In genomic region chr7:113159746-113160339, GRCh38 we compare ENCODE assay signal across 9 cellular contexts. TPM values are rescaled to one million over a fixed set of nuclear protein-coding genes. Genes with fewer than 3 reads are reported as not detected.
DNase-seq lines count a peak whose midpoint lies in the region; ATAC-seq and TF ChIP-seq lines count a peak whose summit lies in the region.
"Had no signal": no experiment of that assay in that cellular context is flagged by ENCODE, and none has a peak within 500 bp of the region (broad histone marks: within the 10 kb centered on the region; RNA-seq: fewer than 3 reads in every experiment).

No MANE protein-coding gene starts in this region.

- H3K27ac ChIP-seq in KMS-11, result no peak overlapping the region

- H4K20me1 ChIP-seq in KMS-11 (ENCODE audit: insufficient read depth), result no peaks in the 10 kb centered on the region

- peak; percentile 84 for ATAC-seq in GM21576 (IDR thresholded peaks at IDR 0.05; ENCODE audit: unreplicated experiment)

- no peaks in the 10 kb centered on the region for H3K79me2 ChIP-seq in KMS-11 (ENCODE audit: insufficient read depth, low read depth)

- no peak overlapping the region for H2AFZ ChIP-seq in KMS-11 (ENCODE audit: low read depth)

- peak; percentile 77 for TF ChIP-seq CTCF in KMS-11 (conservative IDR thresholded peaks at IDR 0.05; ENCODE audit: low read depth, low read length)
- TF ChIP-seq CTCF in fibroblast of villous mesenchyme (IDR thresholded peaks at IDR 0.05; ENCODE audit: insufficient read depth, low read depth, low read length), result peak; percentile 71

- no peak overlapping the region for H3K4me2 ChIP-seq in KMS-11

- no peaks in the 10 kb centered on the region for H3K27me3 ChIP-seq in KMS-11 (ENCODE audit: insufficient read depth, low read depth)

- no peak overlapping the region for H3K9ac ChIP-seq in KMS-11

- peak; percentile 11 for DNase-seq in NCI-H2227 (lab: John Stamatoyannopoulos, UW; ENCODE audit: unreplicated experiment)
- no peak for DNase-seq in NCI-H2227 treated with DMSO at 0.1 percent for 48 hours (lab: John Stamatoyannopoulos, UW)
- DNase-seq in RPMI7951 (ENCODE audit: low read depth), result peak; percentile 38
- DNase-seq in fibroblast of villous mesenchyme (ENCODE audit: low read depth), result peak; percentile 18
- DNase-seq in stromal cell of bone marrow (ENCODE audit: low read depth), result peak; percentile 20
- no peak for DNase-seq in H4 (ENCODE audit: low spot score)
- DNase-seq: activated naive CD8-positive, alpha-beta T cell treated with anti-CD3 and anti-CD28 coated beads, Interleukin-2, amount 10 ng/mL, durations not matched to agents 7 days and 5 days had no signal

- no peaks in the 10 kb centered on the region for H3K36me3 ChIP-seq in KMS-11 (ENCODE audit: insufficient read depth)

- no peaks in the 10 kb centered on the region for H3K4me1 ChIP-seq in KMS-11 (ENCODE audit: low read depth, poor library complexity, severe bottlenecking)

- H3K4me3 ChIP-seq in KMS-11 (IDR thresholded peaks at IDR 0.05; ENCODE audit: insufficient read depth, low read depth, low read length) (no peak overlapping the region), fibroblast of villous mesenchyme (ENCODE audit: low read depth, low read length) (no peak overlapping the region)

RNA-seq across cellular contexts. Expression of gene SMIM30, which starts 41.5 kb away (rescaled TPM):
- total RNA-seq in RPMI7951 (2014; rRNA removed; shearing (Covaris generic)), result 143 and 157 TPM in 2 replicates
- 47.4 and 75.6 TPM in 2 replicates for total RNA-seq in fibroblast of villous mesenchyme
- 131 and 137 TPM in 2 replicates for total RNA-seq in H4 (2014; rRNA removed; shearing (Covaris generic))

Comparison
In these comparisons a context has a peak if more than half of its experiments do, and no peak if none do; other contexts are left out.
1. DNase-seq: peak in NCI-H2227 (single experiment), RPMI7951 (single experiment), fibroblast of villous mesenchyme (single experiment) and stromal cell of bone marrow (single experiment); none in NCI-H2227 treated with DMSO at 0.1 percent for 48 hours (single experiment) and H4 (single experiment).